Comparison of ENCODE assay signal across 8 cellular contexts in genomic region chr3:49093853-49094767, GRCh38. TPM values are rescaled to one million over a fixed set of nuclear protein-coding genes. Genes with fewer than 3 reads are reported as not detected.
DNase-seq lines count a peak whose midpoint lies in the region; ATAC-seq and TF ChIP-seq lines count a peak whose summit lies in the region.

A gene with protein sequence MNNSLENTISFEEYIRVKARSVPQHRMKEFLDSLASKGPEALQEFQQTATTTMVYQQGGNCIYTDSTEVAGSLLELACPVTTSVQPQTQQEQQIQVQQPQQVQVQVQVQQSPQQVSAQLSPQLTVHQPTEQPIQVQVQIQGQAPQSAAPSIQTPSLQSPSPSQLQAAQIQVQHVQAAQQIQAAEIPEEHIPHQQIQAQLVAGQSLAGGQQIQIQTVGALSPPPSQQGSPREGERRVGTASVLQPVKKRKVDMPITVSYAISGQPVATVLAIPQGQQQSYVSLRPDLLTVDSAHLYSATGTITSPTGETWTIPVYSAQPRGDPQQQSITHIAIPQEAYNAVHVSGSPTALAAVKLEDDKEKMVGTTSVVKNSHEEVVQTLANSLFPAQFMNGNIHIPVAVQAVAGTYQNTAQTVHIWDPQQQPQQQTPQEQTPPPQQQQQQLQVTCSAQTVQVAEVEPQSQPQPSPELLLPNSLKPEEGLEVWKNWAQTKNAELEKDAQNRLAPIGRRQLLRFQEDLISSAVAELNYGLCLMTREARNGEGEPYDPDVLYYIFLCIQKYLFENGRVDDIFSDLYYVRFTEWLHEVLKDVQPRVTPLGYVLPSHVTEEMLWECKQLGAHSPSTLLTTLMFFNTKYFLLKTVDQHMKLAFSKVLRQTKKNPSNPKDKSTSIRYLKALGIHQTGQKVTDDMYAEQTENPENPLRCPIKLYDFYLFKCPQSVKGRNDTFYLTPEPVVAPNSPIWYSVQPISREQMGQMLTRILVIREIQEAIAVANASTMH (minus strand): TSS chr3:49094071. CDS start chr3:49077017, 17,054 bp downstream.

- peaks cover 0 to 48% (median 5%) of the 10 kb centered on the region in 3 donors for H3K36me3 Mint-ChIP-seq in naive thymus-derived CD8-positive, alpha-beta T cell

- H3K4me1 Mint-ChIP-seq in naive thymus-derived CD8-positive, alpha-beta T cell = peaks cover 14 to 44% (median 36%) of the 10 kb centered on the region in 4 donors

- POLR2A ChIA-PET in naive thymus-derived CD8-positive, alpha-beta T cell (lab: Charles Lee) = interaction anchor here (0.6 to 4.4 kb wide), 39 partner anchors 8 to 1518 kb away, joined by 3 to 92 read pairs (median 4); partner anchors contain the start of genes ARIH2, BSN, CCDC71 and CISH

- no peaks in the 10 kb centered on the region for H3K9me3 Mint-ChIP-seq in naive thymus-derived CD8-positive, alpha-beta T cell

- H3K27me3 Mint-ChIP-seq in naive thymus-derived CD8-positive, alpha-beta T cell = no peaks in the 10 kb centered on the region

- ATAC-seq in naive thymus-derived CD8-positive, alpha-beta T cell = peak; percentile 81 to 82

- DNase-seq in ELF-1 (ENCODE audit: low read depth, low spot score) (peak; percentile 99), GOT3 (lab: John Stamatoyannopoulos, UW) (peak; percentile 94), RPMI8226 (peak; percentile 99), fibroblast of gingiva (ENCODE audit: low read depth) (peak; percentile 98)
- peak; percentile 87 to 88 for DNase-seq in activated T-helper 1 cell treated with anti-CD3 and anti-CD28 coated beads, Interleukin-2, amount 50 U/mL, for 16 hours (ENCODE audit: low read depth in 1 of 2, low spot score in 1 of 2)
- DNase-seq in naive thymus-derived CD8-positive, alpha-beta T cell = peak; percentile 89 to 100 (median 96)
- DNase-seq in stimulated activated naive CD4-positive, alpha-beta T cell (lab: John Stamatoyannopoulos, UW) = peak; percentile 93 to 99 (median 97)

- TF ChIP-seq CTCF in LNCAP (IDR thresholded peaks at IDR 0.05) = peak; percentile 32; the same call in 1 of the 2 replicates

- H3K27ac Mint-ChIP-seq in naive thymus-derived CD8-positive, alpha-beta T cell = peak within 1 kb of the TSS; percentile 94 to 99 (median 98)

- H3K4me3 Mint-ChIP-seq in naive thymus-derived CD8-positive, alpha-beta T cell = peak within 1 kb of the TSS; percentile 93 to 99 (median 98)

RNA-seq across cellular contexts. Expression of the gene that starts here (rescaled TPM):
- total RNA-seq in naive thymus-derived CD8-positive, alpha-beta T cell = 100 to 1,000 TPM; 194 to 196 TPM
- 10 to 100 TPM; 13.6 to 23.6 (median 21.1) TPM for polyA plus RNA-seq in naive thymus-derived CD8-positive, alpha-beta T cell

Comparison
In these comparisons a context has a peak if more than half of its experiments do, and no peak if none do; other contexts are left out.
1. Peak in every context shown above with its lines: DNase-seq and ATAC-seq.